ENCODE assay signal across 18 cellular contexts in genomic region chr3:11047500-11047899, GRCh38. TPM values are rescaled to one million over a fixed set of nuclear protein-coding genes. Genes with fewer than 3 reads are reported as not detected.
DNase-seq lines count a peak whose midpoint lies in the region; TF ChIP-seq lines count a peak whose summit lies in the region.
"Had no signal": no experiment of that assay in that cellular context is flagged by ENCODE, and none has a peak within 500 bp of the region (broad histone marks: within the 10 kb centered on the region; RNA-seq: fewer than 3 reads in every experiment).

No MANE protein-coding gene starts in this region.

- peak overlapping the region; percentile 27 for H3K18ac ChIP-seq in neuronal stem cell (ENCODE audit: low read length)

- H2AFZ ChIP-seq in neuronal stem cell (ENCODE audit: low read length) (no peak overlapping the region), MM.1S (ENCODE audit: low read length) (no peak overlapping the region)
- H2AFZ ChIP-seq: GM23338 had no signal

- H3K4me2 ChIP-seq in neuronal stem cell (ENCODE audit: insufficient read depth, low read length, poor library complexity, severe bottlenecking) (no peak overlapping the region), MM.1S (ENCODE audit: low read depth, low read length) (no peak overlapping the region)
- H3K4me2 ChIP-seq: GM23338 had no signal

- H3K9ac ChIP-seq in neuronal stem cell (ENCODE audit: low read depth, low read length, poor library complexity) = no peak overlapping the region
- no peak overlapping the region for H3K9ac ChIP-seq in MM.1S (ENCODE audit: low read length)

- no peak overlapping the region for H2BK15ac ChIP-seq in neuronal stem cell (ENCODE audit: low read length)

- no peak overlapping the region for H2AK5ac ChIP-seq in neuronal stem cell (ENCODE audit: low read depth, low read length)

- no peak overlapping the region for H3K4me3 ChIP-seq in neuronal stem cell (ENCODE audit: low read length in 2 of 2)
- H3K4me3 ChIP-seq in MM.1S (ENCODE audit: low read length) = no peak overlapping the region
- H3K4me3 ChIP-seq: GM12878, GM23338 had no signal

- H3K27me3 ChIP-seq in neuronal stem cell (ENCODE audit: control insufficient read depth in 3 of 3, insufficient read depth in 3 of 3, low read depth in 1 of 3, low read length in 3 of 3) = peaks cover 0 to 4% (median 2%) of the 10 kb centered on the region in 3 experiments
- 0 out of 2 replicates have a peak, but pooled peaks cover 5% of the 10 kb centered on the region for H3K27me3 ChIP-seq in MM.1S (replicated peaks; ENCODE audit: insufficient read depth, low read length)
- H3K27me3 ChIP-seq: BE2C had no signal

- H3K27ac ChIP-seq in epithelial cell of prostate = no peak overlapping the region
- H3K27ac ChIP-seq in neuronal stem cell (replicated peaks; ENCODE audit: low read length) = no peak overlapping the region
- H3K27ac ChIP-seq in MM.1S (ENCODE audit: low read length) = no peak overlapping the region

- no peak overlapping the region for H4K8ac ChIP-seq in neuronal stem cell (ENCODE audit: low read depth, low read length)

- no peaks in the 10 kb centered on the region for H3F3A ChIP-seq in MM.1S (ENCODE audit: insufficient read depth, low read length)

- H3K79me2 ChIP-seq in MM.1S (ENCODE audit: low read length) = no peaks in the 10 kb centered on the region

- H3K4ac ChIP-seq in neuronal stem cell (ENCODE audit: low read length) = no peak overlapping the region

- H3K9me2 ChIP-seq in MM.1S (replicated peaks; ENCODE audit: insufficient read depth, low read length) = no peaks in the 10 kb centered on the region

- H3K14ac ChIP-seq in neuronal stem cell (ENCODE audit: low read length) = no peak overlapping the region

- no CpG with 5 or more reads among the region's 2 CpGs for WGBS in neuronal stem cell (ENCODE audit: extremely low coverage in 2 of 2, insufficient read length in 2 of 2, insufficient replicate concordance in 1 of 2), 2 donors

- H2BK120ac ChIP-seq in neuronal stem cell (ENCODE audit: low read depth, low read length) = no peak overlapping the region

- DNase-seq in amniotic epithelial cell (ENCODE audit: low read depth) (peak; percentile 3), epithelial cell of prostate (ENCODE audit: low read depth, low spot score) (peak; percentile 14), neuronal stem cell (ENCODE audit: low spot score) (no peak), nucleus accumbens (lab: John Stamatoyannopoulos, UW) (no peak), activated gamma-delta T cell (lab: John Stamatoyannopoulos, UW) (no peak), MM.1S (no peak)
- DNase-seq: BE2C; C1 segment of cervical spinal cord; CD4-positive, CD25-positive, alpha-beta regulatory T cell; CD8-positive, alpha-beta memory T cell; COR-L47; DMS 273 treated with DMSO at 0.1 percent for 48 hours; DMS53; DND-41; EL; HCEC 1CT had no signal

- H3K4me1 ChIP-seq in neuronal stem cell (ENCODE audit: control insufficient read depth in 2 of 2, insufficient read depth in 1 of 2, low read depth in 1 of 2, low read length in 2 of 2) (no peaks in the 10 kb centered on the region), MM.1S (ENCODE audit: low read length) (no peaks in the 10 kb centered on the region)
- H3K4me1 ChIP-seq: BE2C had no signal

- H4K91ac ChIP-seq in neuronal stem cell (ENCODE audit: low read depth, low read length, poor library complexity) = no peak overlapping the region

- no peak for TF ChIP-seq CTCF in MM.1S (IDR thresholded peaks at IDR 0.05; ENCODE audit: low read length)

- H2BK5ac ChIP-seq in neuronal stem cell (ENCODE audit: low read length) = no peak overlapping the region

- no peak overlapping the region for H2BK12ac ChIP-seq in neuronal stem cell (ENCODE audit: low read length)

- H3K36me3 ChIP-seq in neuronal stem cell (replicated peaks in 1 of 2; ENCODE audit: control insufficient read depth in 2 of 2, insufficient read depth in 2 of 2, low read length in 2 of 2) = no peaks in the 10 kb centered on the region
- H3K36me3 ChIP-seq in MM.1S (replicated peaks; ENCODE audit: insufficient read depth, low read length) = no peaks in the 10 kb centered on the region
- H3K36me3 ChIP-seq: BE2C had no signal

- H3K23ac ChIP-seq in neuronal stem cell (ENCODE audit: low read depth, low read length, poor library complexity) = no peak overlapping the region

- no peaks in the 10 kb centered on the region for H3K9me3 ChIP-seq in neuronal stem cell (replicated peaks in 1 of 2; ENCODE audit: control insufficient read depth in 2 of 2, insufficient read depth in 1 of 2, low read depth in 1 of 2, low read length in 2 of 2)
- H3K9me3 ChIP-seq in MM.1S (replicated peaks; ENCODE audit: insufficient read depth, low read length) = no peaks in the 10 kb centered on the region
- H3K9me3 ChIP-seq: BE2C had no signal

- H4K20me1 ChIP-seq in MM.1S (ENCODE audit: insufficient read depth, low read length) = no peaks in the 10 kb centered on the region

- H3K79me1 ChIP-seq in neuronal stem cell (ENCODE audit: low read depth, low read length) = no peaks in the 10 kb centered on the region

RNA-seq across cellular contexts. Expression of gene SLC6A1, which starts 55.0 kb away (rescaled TPM):
- 0.75 TPM for polyA plus RNA-seq in neuronal stem cell (2013, experiment 1 of 2)
- polyA plus RNA-seq in neuronal stem cell (2013, experiment 2 of 2) = 0.78 TPM
- polyA plus RNA-seq: CD4-positive, CD25-positive, alpha-beta regulatory T cell; CD8-positive, alpha-beta memory T cell; GM12878 had no signal

Comparison
In these comparisons a context has a peak if more than half of its experiments do, and no peak if none do; other contexts are left out.
1. DNase-seq: peak in amniotic epithelial cell (single experiment) and epithelial cell of prostate (single experiment); none in neuronal stem cell (single experiment), nucleus accumbens (0 of 56), activated gamma-delta T cell (single experiment) and MM.1S (single experiment).